Comparison of ENCODE assay signal across 10 cellular contexts in the genomic region with DNA sequence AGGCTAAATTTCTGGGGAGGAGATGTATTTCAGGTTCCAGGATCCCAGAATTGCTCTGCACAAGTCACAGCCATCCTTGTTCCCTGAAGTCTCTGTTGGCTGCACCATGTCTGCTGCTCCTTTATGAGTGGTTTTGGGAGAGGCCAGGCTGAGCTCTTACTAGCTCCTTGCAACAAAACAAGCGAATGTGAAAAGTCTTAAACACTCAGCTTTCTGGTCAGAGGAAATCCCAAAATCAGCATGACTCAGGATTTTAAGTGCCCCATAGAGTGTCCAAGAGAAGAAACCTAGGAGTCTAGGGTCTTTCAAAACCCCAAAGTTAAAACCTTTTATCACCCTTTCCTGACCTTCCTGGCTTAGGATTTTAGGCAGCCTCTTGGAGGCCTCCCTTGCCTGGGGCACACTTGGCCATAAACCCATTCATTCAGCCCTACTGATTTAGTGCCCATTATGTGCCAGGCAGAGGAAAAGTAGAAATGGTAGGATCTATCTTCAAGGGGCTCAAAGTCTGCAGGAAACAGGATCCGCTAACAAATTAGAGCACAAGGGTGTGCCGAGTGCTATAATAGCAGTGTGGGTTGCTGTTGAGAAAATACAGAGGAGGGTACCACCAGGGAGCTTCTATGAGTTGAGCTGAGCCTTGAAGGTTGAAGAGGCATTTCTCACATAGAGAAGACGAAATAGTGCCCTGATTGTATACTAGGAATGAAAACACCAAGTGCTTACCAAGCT. TPM values are rescaled to one million over a fixed set of nuclear protein-coding genes. Genes with fewer than 3 reads are reported as not detected.
A peak's percentile ranks its signal among the peaks of the same experiment; 100 is the strongest.
DNase-seq lines count a peak whose midpoint lies in the region; ATAC-seq and TF ChIP-seq lines count a peak whose summit lies in the region.
"Had no signal": no experiment of that assay in that cellular context is flagged by ENCODE, and none has a peak within 500 bp of the region (broad histone marks: within the 10 kb centered on the region; RNA-seq: fewer than 3 reads in every experiment).

No MANE protein-coding gene starts in this region.

- CTCF ChIA-PET in activated naive CD4-positive, alpha-beta T cell treated with anti-CD3 and anti-CD28 coated beads, Interleukin-2, amount 10 ng/mL, durations not matched to agents 7 days and 5 days (lab: Charles Lee), result interaction anchor here (0.8 kb wide), 1 partner anchor 45 kb away, joined by 3 read pairs; no protein-coding TSS in a partner anchor
- CTCF ChIA-PET in PC-3 (lab: Charles Lee), result no interaction called here

- no peaks in the 10 kb centered on the region for H3F3A ChIP-seq in PC-3 (ENCODE audit: low read length, unreplicated experiment)

- peaks cover 23% of the 10 kb centered on the region for H3K4me1 ChIP-seq in PC-3 (ENCODE audit: insufficient read depth, low read length)
- H3K4me1 ChIP-seq in endodermal cell (ENCODE audit: control insufficient read depth, insufficient read depth, low read length), result no peaks in the 10 kb centered on the region

- H3K9ac ChIP-seq in PC-3 (ENCODE audit: low read length) (no peak overlapping the region), endodermal cell (ENCODE audit: extremely low read depth, low read length, poor library complexity, severe bottlenecking) (no peak overlapping the region)

- H3K27me3 ChIP-seq in PC-3 (ENCODE audit: low read length) (no peaks in the 10 kb centered on the region), endodermal cell (ENCODE audit: control insufficient read depth, insufficient read depth, low read length, poor library complexity, severe bottlenecking) (no peaks in the 10 kb centered on the region)

- H3K36me3 ChIP-seq in PC-3 (ENCODE audit: low read depth, low read length) (no peaks in the 10 kb centered on the region), endodermal cell (ENCODE audit: control insufficient read depth, insufficient read depth, low read length) (no peaks in the 10 kb centered on the region)

- 91 to 95% methylated on average over 4 of the region's 4 CpGs for WGBS in endodermal cell (ENCODE audit: insufficient coverage in 1 of 2, insufficient read length in 1 of 2), 2 experiments

- H3K27me3 Mint-ChIP-seq in activated naive CD4-positive, alpha-beta T cell treated with anti-CD3 and anti-CD28 coated beads, Interleukin-2, amount 10 ng/mL, durations not matched to agents 7 days and 5 days, result peaks cover 17% of the 10 kb centered on the region
- H3K27me3 Mint-ChIP-seq in endodermal cell (ENCODE audit: insufficient read depth), result peaks cover 18% of the 10 kb centered on the region
- no peaks in the 10 kb centered on the region for H3K27me3 Mint-ChIP-seq in stimulated activated memory B cell treated with anti-CD40 and anti-IgM and Interleukin-4, amounts not matched to agents 10 μg/mL and 1 μg/mL and 100 μg/mL, for 72 hours

- DNase-seq in activated naive CD4-positive, alpha-beta T cell treated with anti-CD3 and anti-CD28 coated beads, Interleukin-2, amount 10 ng/mL, durations not matched to agents 7 days and 5 days, result no peak
- DNase-seq in activated naive CD4-positive, alpha-beta T cell treated with anti-CD3 and anti-CD28 coated beads, Interleukin-2, amount 50 U/mL, for 72 hours (ENCODE audit: low spot score in 2 of 2), result no peak
- DNase-seq in PC-3, result peak; percentile 33
- DNase-seq in endodermal cell, result peak; percentile 60
- DNase-seq in omental fat pad (ENCODE audit: low spot score), result no peak
- DNase-seq in T1000 (lab: John Stamatoyannopoulos, UW), result no peak
- no peak for DNase-seq in NCI-H748 treated with DMSO at 0.1 percent for 48 hours (lab: John Stamatoyannopoulos, UW)
- DNase-seq: NCI-H69, occipital lobe had no signal

- H3K4me2 ChIP-seq in PC-3 (ENCODE audit: low read length), result peak overlapping the region; percentile 87; the same call in 1 of the 2 replicates

- H3K9me2 ChIP-seq in PC-3 (replicated peaks; ENCODE audit: low read length), result no peaks in the 10 kb centered on the region

- POLR2A ChIA-PET in PC-3 (lab: Charles Lee; ENCODE audit: unreplicated experiment), result no interaction called here

- H3K27ac ChIP-seq in PC-3 (ENCODE audit: low read length), result no peak overlapping the region
- peak overlapping the region; percentile 78 for H3K27ac ChIP-seq in endodermal cell (ENCODE audit: low read depth, low read length)

- H3K4me3 ChIP-seq in PC-3 (ENCODE audit: low read length), result no peak overlapping the region
- no peak overlapping the region for H3K4me3 ChIP-seq in endodermal cell (ENCODE audit: low read length)

- BruUV-seq in PC-3 (replicated peaks; lab: Mats Ljungman, UMichigan), result TSS peak; percentile 46

- H4K20me1 ChIP-seq in PC-3 (ENCODE audit: low read length), result no peaks in the 10 kb centered on the region

- intact Hi-C loops in PC-3 (cut with micrococcal nuclease), result no loop called here

- H3K9me3 ChIP-seq in PC-3 (ENCODE audit: low read length), result no peaks in the 10 kb centered on the region
- H3K9me3 ChIP-seq in endodermal cell (ENCODE audit: control insufficient read depth, low read length), result no peaks in the 10 kb centered on the region

- TF ChIP-seq CTCF in PC-3 (conservative IDR thresholded peaks at IDR 0.05; ENCODE audit: low read depth, low read length), result no peak
- TF ChIP-seq CTCF in endodermal cell (conservative IDR thresholded peaks at IDR 0.05), result no peak
- TF ChIP-seq CTCF in omental fat pad (IDR thresholded peaks at IDR 0.05), result no peak

- no peaks in the 10 kb centered on the region for H3K9me3 Mint-ChIP-seq in activated naive CD4-positive, alpha-beta T cell treated with anti-CD3 and anti-CD28 coated beads, Interleukin-2, amount 10 ng/mL, durations not matched to agents 7 days and 5 days
- no peaks in the 10 kb centered on the region for H3K9me3 Mint-ChIP-seq in activated naive CD4-positive, alpha-beta T cell treated with anti-CD3 and anti-CD28 coated beads, Interleukin-2, amount 50 U/mL, for 72 hours
- no peaks in the 10 kb centered on the region for H3K9me3 Mint-ChIP-seq in endodermal cell
- H3K9me3 Mint-ChIP-seq in stimulated activated memory B cell treated with anti-CD40 and anti-IgM and Interleukin-4, amounts not matched to agents 10 μg/mL and 1 μg/mL and 100 μg/mL, for 72 hours, result peaks cover 3% of the 10 kb centered on the region

- peak overlapping the region; percentile 86 for H3K27ac Mint-ChIP-seq in activated naive CD4-positive, alpha-beta T cell treated with anti-CD3 and anti-CD28 coated beads, Interleukin-2, amount 10 ng/mL, durations not matched to agents 7 days and 5 days
- peak overlapping the region in 1 of 2 donors; percentile 89 for H3K27ac Mint-ChIP-seq in activated naive CD4-positive, alpha-beta T cell treated with anti-CD3 and anti-CD28 coated beads, Interleukin-2, amount 50 U/mL, for 72 hours
- peak overlapping the region; percentile 81 for H3K27ac Mint-ChIP-seq in endodermal cell
- peak overlapping the region; percentile 98 for H3K27ac Mint-ChIP-seq in stimulated activated memory B cell treated with anti-CD40 and anti-IgM and Interleukin-4, amounts not matched to agents 10 μg/mL and 1 μg/mL and 100 μg/mL, for 72 hours

- peak overlapping the region; percentile 99 for H3K4me3 Mint-ChIP-seq in activated naive CD4-positive, alpha-beta T cell treated with anti-CD3 and anti-CD28 coated beads, Interleukin-2, amount 10 ng/mL, durations not matched to agents 7 days and 5 days
- H3K4me3 Mint-ChIP-seq in endodermal cell, result peak overlapping the region; percentile 65
- H3K4me3 Mint-ChIP-seq in stimulated activated memory B cell treated with anti-CD40 and anti-IgM and Interleukin-4, amounts not matched to agents 10 μg/mL and 1 μg/mL and 100 μg/mL, for 72 hours, result peak overlapping the region; percentile 98

- H3K36me3 Mint-ChIP-seq in activated naive CD4-positive, alpha-beta T cell treated with anti-CD3 and anti-CD28 coated beads, Interleukin-2, amount 10 ng/mL, durations not matched to agents 7 days and 5 days, result peaks cover 4% of the 10 kb centered on the region
- peaks cover 0 to 8% of the 10 kb centered on the region in 2 donors for H3K36me3 Mint-ChIP-seq in activated naive CD4-positive, alpha-beta T cell treated with anti-CD3 and anti-CD28 coated beads, Interleukin-2, amount 50 U/mL, for 72 hours
- no peaks in the 10 kb centered on the region for H3K36me3 Mint-ChIP-seq in endodermal cell (ENCODE audit: low read depth)
- no peaks in the 10 kb centered on the region for H3K36me3 Mint-ChIP-seq in stimulated activated memory B cell treated with anti-CD40 and anti-IgM and Interleukin-4, amounts not matched to agents 10 μg/mL and 1 μg/mL and 100 μg/mL, for 72 hours

- peaks cover 19% of the 10 kb centered on the region for H3K4me1 Mint-ChIP-seq in activated naive CD4-positive, alpha-beta T cell treated with anti-CD3 and anti-CD28 coated beads, Interleukin-2, amount 10 ng/mL, durations not matched to agents 7 days and 5 days
- peaks cover 16% of the 10 kb centered on the region for H3K4me1 Mint-ChIP-seq in endodermal cell
- H3K4me1 Mint-ChIP-seq in stimulated activated memory B cell treated with anti-CD40 and anti-IgM and Interleukin-4, amounts not matched to agents 10 μg/mL and 1 μg/mL and 100 μg/mL, for 72 hours, result peaks cover 14% of the 10 kb centered on the region

- H2AFZ ChIP-seq in PC-3 (ENCODE audit: low read length), result peak overlapping the region; percentile 89; the same call in 1 of the 2 replicates

- ATAC-seq in activated naive CD4-positive, alpha-beta T cell treated with anti-CD3 and anti-CD28 coated beads, Interleukin-2, amount 50 U/mL, for 72 hours, result no peak
- no peak for ATAC-seq in PC-3
- no peak for ATAC-seq in stimulated activated memory B cell treated with anti-CD40 and anti-IgM and Interleukin-4, amounts not matched to agents 10 μg/mL and 1 μg/mL and 100 μg/mL, for 72 hours
- no peak for ATAC-seq in omental fat pad (ENCODE audit: low FRiP score)

- H3K79me2 ChIP-seq in PC-3 (ENCODE audit: low read length), result no peaks in the 10 kb centered on the region

RNA-seq across cellular contexts. Expression of a gene that starts 36.9 kb away (rescaled TPM):
- total RNA-seq in activated naive CD4-positive, alpha-beta T cell treated with anti-CD3 and anti-CD28 coated beads, Interleukin-2, amount 50 U/mL, for 72 hours, result not detected
- total RNA-seq in PC-3 (2014; rRNA removed), result not detected in 2 replicates
- not detected for total RNA-seq in endodermal cell
- polyA plus RNA-seq in endodermal cell (2013, experiment 1 of 2), result 39.2 TPM
- 37.0 TPM for polyA plus RNA-seq in endodermal cell (2013, experiment 2 of 2)
- total RNA-seq in omental fat pad, result not detected
- total RNA-seq: occipital lobe had no signal

RNA-seq across cellular contexts. Expression of a gene that starts 57.1 kb away (rescaled TPM):
- 10 to 100 TPM; 15.2 to 24.8 TPM for total RNA-seq in activated naive CD4-positive, alpha-beta T cell treated with anti-CD3 and anti-CD28 coated beads, Interleukin-2, amount 50 U/mL, for 72 hours
- total RNA-seq in PC-3 (2014; rRNA removed) (48.6 and 50.7 TPM in 2 replicates), endodermal cell (10 to 100 TPM; 25.4 to 31.0 TPM), omental fat pad (10 to 100 TPM; 52.8 to 87.2 (median 65.9) TPM)
- 24.9 TPM for polyA plus RNA-seq in endodermal cell (2013, experiment 1 of 2)
- polyA plus RNA-seq in endodermal cell (2013, experiment 2 of 2), result 20.0 TPM

RNA-seq across cellular contexts. Expression of a gene that starts 58.5 kb away (rescaled TPM):
- total RNA-seq in activated naive CD4-positive, alpha-beta T cell treated with anti-CD3 and anti-CD28 coated beads, Interleukin-2, amount 50 U/mL, for 72 hours, result not detected
- total RNA-seq in PC-3 (2014; rRNA removed) (0.12 and 0.29 TPM in 2 replicates), endodermal cell (not detected), omental fat pad (under 1 TPM in 2 of 4 donors, not detected in 2; 0.09 to 0.12 TPM)
- not detected for polyA plus RNA-seq in endodermal cell (2013, experiment 1 of 2)
- not detected for polyA plus RNA-seq in endodermal cell (2013, experiment 2 of 2)
- total RNA-seq: occipital lobe had no signal

RNA-seq across cellular contexts. Expression of a gene that starts 60.0 kb away (rescaled TPM):
- 1 to 10 TPM in 1 of 2 donors, under 1 TPM in 1; 0.11 to 1.2 TPM for total RNA-seq in activated naive CD4-positive, alpha-beta T cell treated with anti-CD3 and anti-CD28 coated beads, Interleukin-2, amount 50 U/mL, for 72 hours
- total RNA-seq in PC-3 (2014; rRNA removed) (0.84 TPM in 1 of 2 replicates, not detected in the other), endodermal cell (not detected), omental fat pad (10 to 100 TPM in 2 of 4 donors, 1 to 10 TPM in 2; 5.6 to 56.6 (median 11.1) TPM)
- polyA plus RNA-seq in endodermal cell (2013, experiment 1 of 2), result 1.5 TPM
- polyA plus RNA-seq in endodermal cell (2013, experiment 2 of 2), result 1.6 TPM
- total RNA-seq: occipital lobe had no signal

Comparison
In these comparisons a context has a peak if more than half of its experiments do, and no peak if none do; other contexts are left out.
1. DNase-seq: peak in PC-3 (single experiment) and endodermal cell (single experiment); none in activated naive CD4-positive, alpha-beta T cell treated with anti-CD3 and anti-CD28 coated beads, Interleukin-2, amount 10 ng/mL, durations not matched to agents 7 days and 5 days (single experiment), activated naive CD4-positive, alpha-beta T cell treated with anti-CD3 and anti-CD28 coated beads, Interleukin-2, amount 50 U/mL, for 72 hours (0 of 2), omental fat pad (single experiment), T1000 (single experiment) and NCI-H748 treated with DMSO at 0.1 percent for 48 hours (single experiment).
2. Peak in every context shown above with its lines, with median percentiles within 50 percentile points of each other: H3K4me3 Mint-ChIP-seq.